ENCODE assay signal across 29 cellular contexts in genomic region chr9:84357235-84357634, GRCh38. TPM values are rescaled to one million over a fixed set of nuclear protein-coding genes. Genes with fewer than 3 reads are reported as not detected.
A peak's percentile ranks its signal among the peaks of the same experiment; 100 is the strongest.
DNase-seq lines count a peak whose midpoint lies in the region; ATAC-seq and TF ChIP-seq lines count a peak whose summit lies in the region.
"Had no signal": no experiment of that assay in that cellular context is flagged by ENCODE, and none has a peak within 500 bp of the region (broad histone marks: within the 10 kb centered on the region; RNA-seq: fewer than 3 reads in every experiment).

No MANE protein-coding gene starts in this region.

- TF ChIP-seq CTCF in epithelial cell of esophagus (IDR thresholded peaks at IDR 0.05; ENCODE audit: insufficient read depth, low read depth, low read length, missing control alignments) (no peak), natural killer cell (IDR thresholded peaks at IDR 0.05) (no peak)

- H3K4me3 Mint-ChIP-seq in natural killer cell = no peak overlapping the region
- H3K4me3 Mint-ChIP-seq: activated CD8-positive, alpha-beta T cell treated with anti-CD3 and anti-CD28 coated beads, Interleukin-2, amount 10 ng/mL, durations not matched to agents 7 days and 5 days; activated naive CD8-positive, alpha-beta T cell treated with anti-CD3 and anti-CD28 coated beads, Interleukin-2, amount 10 ng/mL, durations not matched to agents 7 days and 5 days; memory B cell; stimulated activated effector memory CD8-positive, alpha-beta T cell treated with anti-CD3 and anti-CD28 coated beads, Interleukin-12 subunit alpha, Interleukin-12 subunit beta, amount 100 ng/mL, for 72 hours had no signal

- peaks cover 0 to 4% of the 10 kb centered on the region in 2 donors for H3K4me1 ChIP-seq in neuronal stem cell (ENCODE audit: control insufficient read depth in 2 of 2, insufficient read depth in 1 of 2, low read depth in 1 of 2, low read length in 2 of 2)
- H3K4me1 ChIP-seq: BE2C, Peyer's patch, SJSA1 had no signal

- peak overlapping the region; percentile 27 for H2BK15ac ChIP-seq in neuronal stem cell (ENCODE audit: low read length)

- H3K23ac ChIP-seq in neuronal stem cell (ENCODE audit: low read depth, low read length, poor library complexity) = no peak overlapping the region

- no peak overlapping the region for H2BK12ac ChIP-seq in neuronal stem cell (ENCODE audit: low read length)

- H2BK120ac ChIP-seq in neuronal stem cell (ENCODE audit: low read depth, low read length) = peak overlapping the region; percentile 34

- intact Hi-C loops in natural killer cell (cut with micrococcal nuclease) = no loop called here

- H3K4ac ChIP-seq in neuronal stem cell (ENCODE audit: low read length) = no peak overlapping the region

- no peak overlapping the region for H3K9ac ChIP-seq in neuronal stem cell (ENCODE audit: low read depth, low read length, poor library complexity)

- DNase-seq in EL (peak; percentile 8), MV-4-11 (lab: John Stamatoyannopoulos, UW) (peak; percentile 54), epithelial cell of esophagus (ENCODE audit: low read depth) (peak; percentile 53), neuronal stem cell (ENCODE audit: low spot score) (no peak), natural killer cell (no peak), KG1 (lab: John Stamatoyannopoulos, UW) (no peak), NCI-H1105 treated with DMSO at 0.1 percent for 48 hours (lab: John Stamatoyannopoulos, UW) (no peak)
- DNase-seq in activated CD4-positive, CD25-positive, alpha-beta regulatory T cell treated with anti-CD3 and anti-CD28 coated beads, Interleukin-2, amount 50 U/mL, for 72 hours = no peak
- DNase-seq: activated CD8-positive, alpha-beta T cell treated with anti-CD3 and anti-CD28 coated beads, Interleukin-2, amount 10 ng/mL, durations not matched to agents 7 days and 5 days; activated effector memory CD4-positive, alpha-beta T cell treated with Interleukin-2 at 50 U/mL for 16 hours; activated naive CD8-positive, alpha-beta T cell treated with anti-CD3 and anti-CD28 coated beads, Interleukin-2, amount 10 ng/mL, durations not matched to agents 7 days and 5 days; activated T-cell treated with anti-CD3 and anti-CD28 coated beads for 4 hours; BE2C; COR-L47; DMS79; H7; head of caudate nucleus; left cardiac atrium; MG63; NCI-H146; NCI-H2171 treated with DMSO at 0.1 percent for 48 hours; NCI-H524 treated with DMSO at 0.1 percent for 48 hours; nucleus accumbens; Peyer's patch; stimulated activated CD4-positive, alpha-beta T cell treated with anti-CD3 and anti-CD28 coated beads, Interleukin-2, amount 100 ng/mL, for 48 hours; substantia nigra had no signal

- no peak overlapping the region for H3K14ac ChIP-seq in neuronal stem cell (ENCODE audit: low read length)

- H3K9me3 Mint-ChIP-seq in natural killer cell = no peaks in the 10 kb centered on the region
- H3K9me3 Mint-ChIP-seq: activated naive CD8-positive, alpha-beta T cell treated with anti-CD3 and anti-CD28 coated beads, Interleukin-2, amount 10 ng/mL, durations not matched to agents 7 days and 5 days; memory B cell; stimulated activated effector memory CD8-positive, alpha-beta T cell treated with anti-CD3 and anti-CD28 coated beads, Interleukin-12 subunit alpha, Interleukin-12 subunit beta, amount 100 ng/mL, for 72 hours had no signal

- H3K4me1 Mint-ChIP-seq in natural killer cell = peaks cover 0 to 9% of the 10 kb centered on the region in 2 donors
- H3K4me1 Mint-ChIP-seq: activated naive CD8-positive, alpha-beta T cell treated with anti-CD3 and anti-CD28 coated beads, Interleukin-2, amount 10 ng/mL, durations not matched to agents 7 days and 5 days; memory B cell; stimulated activated effector memory CD8-positive, alpha-beta T cell treated with anti-CD3 and anti-CD28 coated beads, Interleukin-12 subunit alpha, Interleukin-12 subunit beta, amount 100 ng/mL, for 72 hours had no signal

- H3K27ac Mint-ChIP-seq in natural killer cell = peak overlapping the region in 1 of 2 donors; percentile 49
- H3K27ac Mint-ChIP-seq: activated CD8-positive, alpha-beta T cell treated with anti-CD3 and anti-CD28 coated beads, Interleukin-2, amount 10 ng/mL, durations not matched to agents 7 days and 5 days; activated naive CD8-positive, alpha-beta T cell treated with anti-CD3 and anti-CD28 coated beads, Interleukin-2, amount 10 ng/mL, durations not matched to agents 7 days and 5 days; memory B cell; stimulated activated effector memory CD8-positive, alpha-beta T cell treated with anti-CD3 and anti-CD28 coated beads, Interleukin-12 subunit alpha, Interleukin-12 subunit beta, amount 100 ng/mL, for 72 hours had no signal

- no peak for ATAC-seq in natural killer cell
- ATAC-seq: activated CD8-positive, alpha-beta T cell treated with anti-CD3 and anti-CD28 coated beads, Interleukin-2, amount 10 ng/mL, durations not matched to agents 7 days and 5 days; stimulated activated effector memory CD8-positive, alpha-beta T cell treated with anti-CD3 and anti-CD28 coated beads, Interleukin-12 subunit alpha, Interleukin-12 subunit beta, amount 100 ng/mL, for 72 hours had no signal

- WGBS in neuronal stem cell (ENCODE audit: extremely low coverage in 2 of 2, insufficient read length in 2 of 2, insufficient replicate concordance in 1 of 2), 2 donors = no CpG with 5 or more reads among the region's 4 CpGs

- no peak overlapping the region for H3K4me2 ChIP-seq in neuronal stem cell (ENCODE audit: insufficient read depth, low read length, poor library complexity, severe bottlenecking)

- no peak overlapping the region for H3K18ac ChIP-seq in neuronal stem cell (ENCODE audit: low read length)

- no peak overlapping the region for H4K91ac ChIP-seq in neuronal stem cell (ENCODE audit: low read depth, low read length, poor library complexity)

- H3K36me3 Mint-ChIP-seq in natural killer cell = no peaks in the 10 kb centered on the region
- H3K36me3 Mint-ChIP-seq: activated naive CD8-positive, alpha-beta T cell treated with anti-CD3 and anti-CD28 coated beads, Interleukin-2, amount 10 ng/mL, durations not matched to agents 7 days and 5 days; memory B cell; stimulated activated effector memory CD8-positive, alpha-beta T cell treated with anti-CD3 and anti-CD28 coated beads, Interleukin-12 subunit alpha, Interleukin-12 subunit beta, amount 100 ng/mL, for 72 hours had no signal

- H2AK5ac ChIP-seq in neuronal stem cell (ENCODE audit: low read depth, low read length) = no peak overlapping the region

- no peaks in the 10 kb centered on the region for H3K27me3 Mint-ChIP-seq in natural killer cell (ENCODE audit: low read depth in 2 of 2)

- H2BK5ac ChIP-seq in neuronal stem cell (ENCODE audit: low read length) = no peak overlapping the region

- H3K27ac ChIP-seq in neuronal stem cell (replicated peaks; ENCODE audit: low read length) = no peak overlapping the region
- H3K27ac ChIP-seq: Peyer's patch, SJSA1 had no signal

- no peak overlapping the region for H4K8ac ChIP-seq in neuronal stem cell (ENCODE audit: low read depth, low read length)

- no peaks in the 10 kb centered on the region for H3K79me1 ChIP-seq in neuronal stem cell (ENCODE audit: low read depth, low read length)

- H3K9me3 ChIP-seq in neuronal stem cell (replicated peaks in 1 of 2; ENCODE audit: control insufficient read depth in 2 of 2, insufficient read depth in 1 of 2, low read depth in 1 of 2, low read length in 2 of 2) = no peaks in the 10 kb centered on the region
- H3K9me3 ChIP-seq: BE2C, MG63, Peyer's patch, SJSA1 had no signal

- H3K4me3 ChIP-seq in epithelial cell of esophagus (ENCODE audit: low read length) = no peak overlapping the region
- no peak overlapping the region for H3K4me3 ChIP-seq in neuronal stem cell (ENCODE audit: low read length in 2 of 2)
- H3K4me3 ChIP-seq: MG63, Peyer's patch, SJSA1 had no signal

- H3K36me3 ChIP-seq in neuronal stem cell (replicated peaks in 1 of 2; ENCODE audit: control insufficient read depth in 2 of 2, insufficient read depth in 2 of 2, low read length in 2 of 2) = no peaks in the 10 kb centered on the region
- H3K36me3 ChIP-seq: BE2C, MG63, Peyer's patch, SJSA1 had no signal

- no peak overlapping the region for H2AFZ ChIP-seq in neuronal stem cell (ENCODE audit: low read length)

- no peaks in the 10 kb centered on the region for H3K27me3 ChIP-seq in neuronal stem cell (ENCODE audit: control insufficient read depth in 3 of 3, insufficient read depth in 3 of 3, low read depth in 1 of 3, low read length in 3 of 3)
- H3K27me3 ChIP-seq: BE2C, MG63, Peyer's patch, SJSA1 had no signal

RNA-seq across cellular contexts. Expression of gene SLC28A3, which starts 16.7 kb away (rescaled TPM):
- polyA plus RNA-seq in neuronal stem cell (2013, experiment 1 of 2) = 0.01 TPM
- polyA plus RNA-seq in neuronal stem cell (2013, experiment 2 of 2) = 0.01 TPM
- total RNA-seq in natural killer cell = 1 to 10 TPM in 1 of 3 donors, under 1 TPM in 1, not detected in 1; 0.16 to 1.6 TPM
- total RNA-seq: activated CD8-positive, alpha-beta T cell treated with anti-CD3 and anti-CD28 coated beads, Interleukin-2, amount 10 ng/mL, durations not matched to agents 7 days and 5 days; H7 had no signal

Comparison
In these comparisons a context has a peak if more than half of its experiments do, and no peak if none do; other contexts are left out.
1. DNase-seq: peak in EL (single experiment), MV-4-11 (single experiment) and epithelial cell of esophagus (single experiment); none in neuronal stem cell (single experiment), natural killer cell (single experiment), activated CD4-positive, CD25-positive, alpha-beta regulatory T cell treated with anti-CD3 and anti-CD28 coated beads, Interleukin-2, amount 50 U/mL, for 72 hours (single experiment), KG1 (single experiment) and NCI-H1105 treated with DMSO at 0.1 percent for 48 hours (single experiment).